In genomic region chr3:4834403-4834866, GRCh38 we compare ENCODE assay signal across 8 cellular contexts.
DNase-seq lines count a peak whose midpoint lies in the region; ATAC-seq and FAIRE-seq lines count a peak whose summit lies in the region.

No MANE protein-coding gene starts in this region.

- peaks cover 84% of the 10 kb centered on the region for H3K4me1 ChIP-seq in CD4-positive, alpha-beta memory T cell (ENCODE audit: insufficient read depth, low read length)
- peaks cover 12% of the 10 kb centered on the region for H3K4me1 ChIP-seq in Karpas-422 (ENCODE audit: low read length)

- H3K27ac Mint-ChIP-seq in CD4-positive, alpha-beta memory T cell = peak overlapping the region; percentile 83 to 97 (median 93)

- peak; percentile 65 for ATAC-seq in GM21723 (IDR thresholded peaks at IDR 0.05; ENCODE audit: unreplicated experiment)

- no peaks in the 10 kb centered on the region for H3K36me3 ChIP-seq in CD4-positive, alpha-beta memory T cell (ENCODE audit: insufficient read depth, low read length)
- H3K36me3 ChIP-seq in Karpas-422 (ENCODE audit: insufficient read depth, low read length) = no peaks in the 10 kb centered on the region

- H3K27me3 Mint-ChIP-seq in CD4-positive, alpha-beta memory T cell = peaks cover 0 to 3% of the 10 kb centered on the region in 2 donors

- H2AFZ ChIP-seq in Karpas-422 (ENCODE audit: low read length) = no peak overlapping the region

- peak; percentile 68 to 84 (median 75) for DNase-seq in CD4-positive, alpha-beta memory T cell
- peak; percentile 93 for DNase-seq in MV-4-11 (lab: John Stamatoyannopoulos, UW)
- DNase-seq in activated effector memory CD4-positive, alpha-beta T cell treated with Interleukin-2 at 50 U/mL for 16 hours = peak; percentile 70
- peak in 2 of 3 experiments; percentile 48 to 77 for DNase-seq in stimulated activated CD4-positive, alpha-beta T cell treated with anti-CD3 and anti-CD28 coated beads, TNF-alpha, amount 100 ng/mL, for 24 hours (ENCODE audit: low read depth in 3 of 3)
- no peak for DNase-seq in Karpas-422
- DNase-seq in SKM-1 (lab: John Stamatoyannopoulos, UW; ENCODE audit: unreplicated experiment) = no peak
- DNase-seq in urothelium cell line (ENCODE audit: low spot score) = no peak

- FAIRE-seq in urothelium cell line (lab: Jason Lieb, UNC) = no peak

- H3K9me2 ChIP-seq in Karpas-422 (replicated peaks; ENCODE audit: insufficient read depth, low read length) = no peaks in the 10 kb centered on the region

- H3K9ac ChIP-seq in Karpas-422 (ENCODE audit: low read length) = no peak overlapping the region

- H3K9me3 ChIP-seq in CD4-positive, alpha-beta memory T cell (ENCODE audit: control insufficient read depth in 1 of 2, low read length in 2 of 2) = no peaks in the 10 kb centered on the region
- H3K9me3 ChIP-seq in Karpas-422 (ENCODE audit: low read length) = no peaks in the 10 kb centered on the region

- POLR2A ChIA-PET in CD4-positive, alpha-beta memory T cell (lab: Charles Lee; ENCODE audit: partially characterized antibody) = interaction anchor here (1.0 to 12.7 kb wide), 7 partner anchors 9 to 147 kb away, joined by 3 to 254 read pairs (median 18); partner anchors contain the start of gene BHLHE40

- peak overlapping the region; percentile 45 to 81 (median 69) for H3K4me3 Mint-ChIP-seq in CD4-positive, alpha-beta memory T cell

- H3K4me1 Mint-ChIP-seq in CD4-positive, alpha-beta memory T cell = peaks cover 63 to 79% (median 74%) of the 10 kb centered on the region in 4 donors

- intact Hi-C loops in CD4-positive, alpha-beta memory T cell (cut with micrococcal nuclease) = loop anchor here (10.0 kb wide), 2 partner anchors 340 to 350 kb away; partner anchors contain the start of genes EDEM1 and ITPR1

- peaks cover 4% of the 10 kb centered on the region; the same call in 1 of the 2 replicates for H4K20me1 ChIP-seq in Karpas-422 (ENCODE audit: insufficient read depth, low read depth, low read length)

- no peaks in the 10 kb centered on the region for H3K79me2 ChIP-seq in Karpas-422 (ENCODE audit: low read length)

- CTCF ChIA-PET in CD4-positive, alpha-beta memory T cell (lab: Charles Lee; ENCODE audit: partially characterized antibody) = interaction anchor here (0.6 to 3.7 kb wide), 9 partner anchors 8 to 193 kb away, joined by 3 to 25 read pairs (median 5); partner anchors contain the start of gene BHLHE40

- H3K36me3 Mint-ChIP-seq in CD4-positive, alpha-beta memory T cell = peaks cover 15 to 22% of the 10 kb centered on the region in 2 donors

- no peak overlapping the region for H3K4me3 ChIP-seq in CD4-positive, alpha-beta memory T cell (ENCODE audit: low read length in 2 of 2)
- no peak overlapping the region for H3K4me3 ChIP-seq in Karpas-422 (ENCODE audit: low read length)

- H3K27me3 ChIP-seq in CD4-positive, alpha-beta memory T cell (ENCODE audit: insufficient read depth, low read length) = no peaks in the 10 kb centered on the region
- H3K27me3 ChIP-seq in Karpas-422 (ENCODE audit: low read length) = no peaks in the 10 kb centered on the region

- H3K4me2 ChIP-seq in Karpas-422 (ENCODE audit: low read depth, low read length, poor library complexity, severe bottlenecking) = no peak overlapping the region

- peak overlapping the region; percentile 42 for H3K27ac ChIP-seq in CD4-positive, alpha-beta memory T cell (ENCODE audit: low read depth, low read length)
- H3K27ac ChIP-seq in Karpas-422 (ENCODE audit: low read length) = no peak overlapping the region

- peaks cover 0 to 4% (median 0%) of the 10 kb centered on the region in 8 donors for H3K9me3 Mint-ChIP-seq in CD4-positive, alpha-beta memory T cell

Comparison
In these comparisons a context has a peak if more than half of its experiments do, and no peak if none do; other contexts are left out.
1. DNase-seq: peak in CD4-positive, alpha-beta memory T cell (5 of 5), MV-4-11 (single experiment), activated effector memory CD4-positive, alpha-beta T cell treated with Interleukin-2 at 50 U/mL for 16 hours (single experiment) and stimulated activated CD4-positive, alpha-beta T cell treated with anti-CD3 and anti-CD28 coated beads, TNF-alpha, amount 100 ng/mL, for 24 hours (2 of 3); none in Karpas-422 (single experiment), SKM-1 (single experiment) and urothelium cell line (single experiment).